30 cellular contexts compared by ENCODE assay signal in the genomic region with DNA sequence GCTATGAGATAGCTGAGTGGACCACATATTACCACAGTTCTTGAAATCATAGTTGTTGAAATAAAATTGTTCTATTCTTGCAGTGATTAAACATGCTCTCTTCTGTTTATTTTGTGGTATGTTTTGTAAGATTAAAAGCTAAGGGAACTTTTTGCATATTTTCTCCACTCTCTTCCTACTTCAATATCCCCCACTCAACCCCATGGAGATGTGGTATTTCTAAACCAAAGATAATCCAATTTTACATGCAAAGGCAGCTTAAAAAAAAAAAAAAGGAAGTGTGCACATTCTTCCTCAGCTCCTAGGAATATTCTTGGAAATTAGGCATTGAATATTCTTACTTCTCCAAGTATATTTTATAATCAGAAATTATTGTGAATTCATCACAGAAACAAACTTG. TPM values are rescaled to one million over a fixed set of nuclear protein-coding genes. Genes with fewer than 3 reads are reported as not detected.
"Had no signal": no experiment of that assay in that cellular context is flagged by ENCODE, and none has a peak within 500 bp of the region (broad histone marks: within the 10 kb centered on the region; RNA-seq: fewer than 3 reads in every experiment).

No MANE protein-coding gene starts in this region.

- H3K4me1 Mint-ChIP-seq: natural killer cell had no signal

- DNase-seq: hypothalamus; immature natural killer cell; kidney; left colon; left lung; lower lobe of right lung; mammary epithelial cell; mesenchymal stem cell; naive B cell; natural killer cell; nephron progenitor cell; ovary; right lobe of liver; stimulated activated CD4-positive, alpha-beta T cell treated with anti-CD3 and anti-CD28 coated beads, Interleukin-1b, Interleukin-23, amount 100 ng/mL, for 48 hours; stimulated activated CD4-positive, alpha-beta T cell treated with anti-CD3 and anti-CD28 coated beads, Interleukin-2, amount 100 ng/mL, for 48 hours; stimulated activated naive CD4-positive, alpha-beta T cell; tibial artery; trophoblast cell; uterus had no signal

- H3K4me3 Mint-ChIP-seq: natural killer cell; stimulated activated naive CD8-positive, alpha-beta T cell treated with anti-CD3 and anti-CD28 coated beads, Interleukin-15, Interleukin-2, amounts not matched to agents 100 ng/mL and 50 ng/mL, for 24 hours had no signal

- H3K4me2 ChIP-seq: smooth muscle cell had no signal

- H3K27ac ChIP-seq: left lung, lower lobe of right lung, ovary, right atrium auricular region, right lobe of liver, suprapubic skin, thoracic aorta, tibial artery, uterus had no signal

- ATAC-seq: left colon, left lung, lower lobe of right lung, natural killer cell, right lobe of liver had no signal

- H3K9me3 ChIP-seq: left lung, lower lobe of right lung, right atrium auricular region, right lobe of liver, suprapubic skin, thoracic aorta, tibial artery, uterus had no signal

- H3K9me3 Mint-ChIP-seq: natural killer cell; nephron progenitor cell; stimulated activated naive CD8-positive, alpha-beta T cell treated with anti-CD3 and anti-CD28 coated beads, Interleukin-15, Interleukin-2, amounts not matched to agents 100 ng/mL and 50 ng/mL, for 24 hours had no signal

- H3K4me1 ChIP-seq: uterus had no signal

- H3K27me3 ChIP-seq: ovary had no signal

- H3K36me3 ChIP-seq: left lung, lower lobe of right lung, ovary, right atrium auricular region, right lobe of liver, suprapubic skin, thoracic aorta, tibial artery, uterus had no signal

- H3K27ac Mint-ChIP-seq: immature natural killer cell; naive B cell; natural killer cell; nephron progenitor cell; stimulated activated naive CD8-positive, alpha-beta T cell treated with anti-CD3 and anti-CD28 coated beads, Interleukin-15, Interleukin-2, amounts not matched to agents 100 ng/mL and 50 ng/mL, for 24 hours had no signal

- H3K4me3 ChIP-seq: left lung, lower lobe of right lung, ovary, right atrium auricular region, right lobe of liver, smooth muscle cell, suprapubic skin, thoracic aorta, tibial artery, uterus had no signal

RNA-seq across cellular contexts. Expression of a gene that starts 15.0 kb away (rescaled TPM):
- total RNA-seq: kidney, left colon, left lung, liver, lower lobe of right lung, mammary epithelial cell, natural killer cell, omental fat pad, ovary, progenitor cell of endocrine pancreas, pulmonary artery endothelial cell, renal cortical epithelial cell, right lobe of liver, thoracic aorta, ureter, uterus had no signal
